In genomic region chr3:161586836-161587235, GRCh38 we compare ENCODE assay signal across 8 cellular contexts.
"Had no signal": no experiment of that assay in that cellular context is flagged by ENCODE, and none has a peak within 500 bp of the region (broad histone marks: within the 10 kb centered on the region; RNA-seq: fewer than 3 reads in every experiment).

No MANE protein-coding gene starts in this region.

- H3K27ac Mint-ChIP-seq: HFFc6 had no signal

- ATAC-seq: HCT116 had no signal

- H3K27ac ChIP-seq: GM23248 had no signal

- H3K36me3 ChIP-seq: HAP-1 had no signal

- H3K4me3 Mint-ChIP-seq: H9, HFFc6 had no signal

- H3K4me3 ChIP-seq: GM23248, HAP-1 had no signal

- DNase-seq: GM23248, GOT3, H7, H9, HCEC 1CT, HFFc6 had no signal

- H2AFZ ChIP-seq: GM23248 had no signal
